ENCODE assay signal across 16 cellular contexts in the genomic region with DNA sequence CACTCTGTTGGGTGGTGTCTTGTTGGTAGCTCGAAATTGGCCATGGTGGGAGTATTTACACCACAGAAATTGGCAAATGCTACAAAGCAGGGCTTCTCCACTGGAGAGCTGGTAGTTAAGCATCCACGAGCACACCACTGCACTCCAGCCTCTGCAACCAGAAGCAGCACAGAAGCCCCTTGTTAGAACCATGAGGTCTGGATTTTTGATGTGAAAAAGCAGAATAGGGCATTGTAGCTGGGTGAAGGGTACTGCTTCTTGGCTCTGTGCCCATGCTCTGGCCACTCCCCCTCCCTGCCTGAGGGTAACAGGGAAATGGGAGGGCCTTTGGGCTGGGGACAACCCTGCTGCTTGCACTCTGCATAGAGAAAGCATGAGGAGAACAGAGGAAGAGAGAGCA.
DNase-seq lines count a peak whose midpoint lies in the region; ATAC-seq and TF ChIP-seq lines count a peak whose summit lies in the region.
"Had no signal": no experiment of that assay in that cellular context is flagged by ENCODE, and none has a peak within 500 bp of the region (broad histone marks: within the 10 kb centered on the region; RNA-seq: fewer than 3 reads in every experiment).

No MANE protein-coding gene starts in this region.

- H3K27me3 Mint-ChIP-seq in activated CD8-positive, alpha-beta memory T cell treated with anti-CD3 and anti-CD28 coated beads, Interleukin-2, amount 10 ng/mL, durations not matched to agents 7 days and 5 days, result no peaks in the 10 kb centered on the region
- no peaks in the 10 kb centered on the region for H3K27me3 Mint-ChIP-seq in brain
- peaks cover 0 to 14% of the 10 kb centered on the region in 2 donors for H3K27me3 Mint-ChIP-seq in stimulated activated naive B cell treated with anti-CD40 and anti-IgM and Interleukin-4, amounts not matched to agents 10 μg/mL and 1 μg/mL and 100 μg/mL, for 72 hours

- no peak for TF ChIP-seq POLR2A in esophagus squamous epithelium (IDR thresholded peaks at IDR 0.05)

- no peak overlapping the region for H3K4me3 Mint-ChIP-seq in activated CD8-positive, alpha-beta memory T cell treated with anti-CD3 and anti-CD28 coated beads, Interleukin-2, amount 10 ng/mL, durations not matched to agents 7 days and 5 days
- H3K4me3 Mint-ChIP-seq in brain, result no peak overlapping the region
- H3K4me3 Mint-ChIP-seq in stimulated activated naive B cell treated with anti-CD40 and anti-IgM and Interleukin-4, amounts not matched to agents 10 μg/mL and 1 μg/mL and 100 μg/mL, for 72 hours, result no peak overlapping the region
- H3K4me3 Mint-ChIP-seq: natural killer cell had no signal

- H3K36me3 Mint-ChIP-seq in activated CD8-positive, alpha-beta memory T cell treated with anti-CD3 and anti-CD28 coated beads, Interleukin-2, amount 10 ng/mL, durations not matched to agents 7 days and 5 days, result peaks cover 1% of the 10 kb centered on the region
- H3K36me3 Mint-ChIP-seq in brain, result peaks cover 75% of the 10 kb centered on the region
- no peaks in the 10 kb centered on the region for H3K36me3 Mint-ChIP-seq in stimulated activated naive B cell treated with anti-CD40 and anti-IgM and Interleukin-4, amounts not matched to agents 10 μg/mL and 1 μg/mL and 100 μg/mL, for 72 hours
- H3K36me3 Mint-ChIP-seq: natural killer cell had no signal

- H3K9me3 Mint-ChIP-seq in activated CD8-positive, alpha-beta memory T cell treated with anti-CD3 and anti-CD28 coated beads, Interleukin-2, amount 10 ng/mL, durations not matched to agents 7 days and 5 days (ENCODE audit: low read depth), result no peaks in the 10 kb centered on the region
- peaks cover 0 to 5% (median 0%) of the 10 kb centered on the region in 5 experiments for H3K9me3 Mint-ChIP-seq in brain
- H3K9me3 Mint-ChIP-seq in stimulated activated naive B cell treated with anti-CD40 and anti-IgM and Interleukin-4, amounts not matched to agents 10 μg/mL and 1 μg/mL and 100 μg/mL, for 72 hours, result peaks cover 0 to 1% of the 10 kb centered on the region in 2 donors
- H3K9me3 Mint-ChIP-seq: natural killer cell had no signal

- H3K9me3 ChIP-seq in esophagus squamous epithelium, result no peaks in the 10 kb centered on the region

- peaks cover 0 to 8% (median 0%) of the 10 kb centered on the region in 3 donors for H3K4me1 ChIP-seq in esophagus squamous epithelium

- no peak overlapping the region for H3K27ac ChIP-seq in esophagus squamous epithelium

- intact Hi-C loops in esophagus squamous epithelium (cut with DNase I), result no loop called here

- peak; percentile 27 for ATAC-seq in activated CD8-positive, alpha-beta memory T cell treated with anti-CD3 and anti-CD28 coated beads, Interleukin-2, amount 10 ng/mL, durations not matched to agents 7 days and 5 days
- peak; percentile 31 to 43 for ATAC-seq in stimulated activated naive B cell treated with anti-CD40 and anti-IgM and Interleukin-4, amounts not matched to agents 10 μg/mL and 1 μg/mL and 100 μg/mL, for 72 hours (replicated peaks)
- ATAC-seq in GM21360 (IDR thresholded peaks at IDR 0.05; ENCODE audit: unreplicated experiment), result no peak
- no peak for ATAC-seq in HG03025 (IDR thresholded peaks at IDR 0.05; ENCODE audit: low FRiP score, unreplicated experiment)
- ATAC-seq: natural killer cell had no signal

- CTCF ChIA-PET in activated CD8-positive, alpha-beta memory T cell treated with anti-CD3 and anti-CD28 coated beads, Interleukin-2, amount 10 ng/mL, durations not matched to agents 7 days and 5 days (lab: Charles Lee), result no interaction called here

- H3K4me1 Mint-ChIP-seq in activated CD8-positive, alpha-beta memory T cell treated with anti-CD3 and anti-CD28 coated beads, Interleukin-2, amount 10 ng/mL, durations not matched to agents 7 days and 5 days, result peaks cover 20% of the 10 kb centered on the region
- H3K4me1 Mint-ChIP-seq in brain, result peaks cover 13% of the 10 kb centered on the region
- H3K4me1 Mint-ChIP-seq in stimulated activated naive B cell treated with anti-CD40 and anti-IgM and Interleukin-4, amounts not matched to agents 10 μg/mL and 1 μg/mL and 100 μg/mL, for 72 hours, result peaks cover 5 to 6% of the 10 kb centered on the region in 2 donors
- H3K4me1 Mint-ChIP-seq: natural killer cell had no signal

- no peak overlapping the region for H3K4me3 ChIP-seq in esophagus squamous epithelium
- H3K4me3 ChIP-seq: skin epidermis had no signal

- H3K36me3 ChIP-seq in esophagus squamous epithelium, result peaks cover 0 to 43% (median 0%) of the 10 kb centered on the region in 3 donors

- no peak for TF ChIP-seq CTCF in brain (conservative IDR thresholded peaks at IDR 0.05)
- no peak for TF ChIP-seq CTCF in esophagus squamous epithelium (IDR thresholded peaks at IDR 0.05)

- H3K27ac Mint-ChIP-seq in activated CD8-positive, alpha-beta memory T cell treated with anti-CD3 and anti-CD28 coated beads, Interleukin-2, amount 10 ng/mL, durations not matched to agents 7 days and 5 days, result no peak overlapping the region
- peak overlapping the region; percentile 45 to 82 (median 67) for H3K27ac Mint-ChIP-seq in brain
- no peak overlapping the region for H3K27ac Mint-ChIP-seq in stimulated activated naive B cell treated with anti-CD40 and anti-IgM and Interleukin-4, amounts not matched to agents 10 μg/mL and 1 μg/mL and 100 μg/mL, for 72 hours
- H3K27ac Mint-ChIP-seq: natural killer cell had no signal

- no peaks in the 10 kb centered on the region for H3K27me3 ChIP-seq in esophagus squamous epithelium

- DNase-seq in activated CD8-positive, alpha-beta memory T cell treated with anti-CD3 and anti-CD28 coated beads, Interleukin-2, amount 10 ng/mL, durations not matched to agents 7 days and 5 days, result no peak
- DNase-seq in activated CD8-positive, alpha-beta memory T cell treated with anti-CD3 and anti-CD28 coated beads, Interleukin-2, amount 50 U/mL, for 4 hours, result no peak
- DNase-seq in NAMALWA (ENCODE audit: low spot score) (peak; percentile 46), esophagus squamous epithelium (lab: John Stamatoyannopoulos, UW) (no peak)
- DNase-seq in stimulated activated naive B cell treated with anti-CD40 and anti-IgM and Interleukin-4, amounts not matched to agents 10 μg/mL and 1 μg/mL and 100 μg/mL, for 72 hours, result no peak
- DNase-seq: activated CD4-positive, alpha-beta T cell treated with anti-CD3 and anti-CD28 coated beads for 4 hours; activated naive CD4-positive, alpha-beta T cell treated with Interleukin-2 at 50 U/mL for 16 hours; islet precursor cell; natural killer cell; NCI-H1417 treated with DMSO at 0.1 percent for 48 hours; NCI-H526; SW 1271 had no signal

- 100% methylated on average over 2 of the region's 2 CpGs; no CpG with 5 or more reads in 1 of the 2 donors for WGBS in esophagus squamous epithelium, 2 donors

Comparison
In these comparisons a context has a peak if more than half of its experiments do, and no peak if none do; other contexts are left out.
1. ATAC-seq: peak in activated CD8-positive, alpha-beta memory T cell treated with anti-CD3 and anti-CD28 coated beads, Interleukin-2, amount 10 ng/mL, durations not matched to agents 7 days and 5 days (single experiment) and stimulated activated naive B cell treated with anti-CD40 and anti-IgM and Interleukin-4, amounts not matched to agents 10 μg/mL and 1 μg/mL and 100 μg/mL, for 72 hours (2 of 2); none in GM21360 (single experiment) and HG03025 (single experiment).
2. H3K27ac Mint-ChIP-seq: peak in brain (5 of 5); none in activated CD8-positive, alpha-beta memory T cell treated with anti-CD3 and anti-CD28 coated beads, Interleukin-2, amount 10 ng/mL, durations not matched to agents 7 days and 5 days (single experiment) and stimulated activated naive B cell treated with anti-CD40 and anti-IgM and Interleukin-4, amounts not matched to agents 10 μg/mL and 1 μg/mL and 100 μg/mL, for 72 hours (single experiment).